ENCODE assay signal across 1 cellular context in the genomic region with DNA sequence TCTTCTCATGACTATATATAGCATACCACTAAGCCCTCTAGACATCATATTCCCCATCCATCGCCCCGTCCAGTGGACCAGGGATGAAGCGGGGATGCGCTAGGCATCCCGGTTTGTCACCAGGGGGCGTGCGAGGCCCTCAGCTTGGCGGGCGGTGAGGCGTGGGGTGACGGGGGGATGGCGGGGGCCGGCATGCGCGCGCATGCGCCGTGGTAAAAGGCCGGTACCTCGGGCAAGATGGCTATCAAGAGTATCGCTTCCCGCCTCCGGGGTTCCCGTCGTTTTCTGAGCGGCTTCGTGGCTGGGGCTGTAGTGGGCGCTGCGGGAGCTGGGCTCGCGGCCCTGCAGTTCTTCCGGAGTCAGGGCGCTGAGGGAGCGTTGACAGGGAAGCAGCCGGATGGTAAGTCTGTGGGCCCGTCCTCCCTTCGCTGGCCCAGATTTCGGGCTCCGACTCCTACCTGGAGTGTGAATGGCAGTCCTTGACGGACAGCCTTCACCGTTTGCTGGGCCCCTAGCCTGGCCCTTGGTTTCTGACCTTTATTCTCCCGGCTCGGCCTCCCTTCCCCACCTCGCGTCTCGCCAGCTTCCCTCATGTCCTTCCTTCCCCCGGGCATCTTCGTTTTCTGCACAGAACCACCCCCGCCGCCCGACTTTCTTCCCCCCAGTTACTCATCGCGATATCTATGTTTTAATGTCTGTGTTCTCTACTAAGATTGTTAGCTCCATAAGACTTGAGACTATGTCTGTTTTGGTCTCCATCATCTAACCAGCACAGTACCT.
A peak's percentile ranks its signal among the peaks of the same experiment; 100 is the strongest.
TF ChIP-seq lines count a peak whose summit lies in the region.

A gene with protein sequence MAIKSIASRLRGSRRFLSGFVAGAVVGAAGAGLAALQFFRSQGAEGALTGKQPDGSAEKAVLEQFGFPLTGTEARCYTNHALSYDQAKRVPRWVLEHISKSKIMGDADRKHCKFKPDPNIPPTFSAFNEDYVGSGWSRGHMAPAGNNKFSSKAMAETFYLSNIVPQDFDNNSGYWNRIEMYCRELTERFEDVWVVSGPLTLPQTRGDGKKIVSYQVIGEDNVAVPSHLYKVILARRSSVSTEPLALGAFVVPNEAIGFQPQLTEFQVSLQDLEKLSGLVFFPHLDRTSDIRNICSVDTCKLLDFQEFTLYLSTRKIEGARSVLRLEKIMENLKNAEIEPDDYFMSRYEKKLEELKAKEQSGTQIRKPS (plus strand): TSS at position 210 of the 780 bp plus-strand sequence. CDS start 28 bp downstream, at position 238.

TF ChIP-seq in K562, 482 proteins besides CTCF, POLR2A, EP300 and RAD21 (continued from another document and continues in another):
- TF ChIP-seq, protein P1, sequence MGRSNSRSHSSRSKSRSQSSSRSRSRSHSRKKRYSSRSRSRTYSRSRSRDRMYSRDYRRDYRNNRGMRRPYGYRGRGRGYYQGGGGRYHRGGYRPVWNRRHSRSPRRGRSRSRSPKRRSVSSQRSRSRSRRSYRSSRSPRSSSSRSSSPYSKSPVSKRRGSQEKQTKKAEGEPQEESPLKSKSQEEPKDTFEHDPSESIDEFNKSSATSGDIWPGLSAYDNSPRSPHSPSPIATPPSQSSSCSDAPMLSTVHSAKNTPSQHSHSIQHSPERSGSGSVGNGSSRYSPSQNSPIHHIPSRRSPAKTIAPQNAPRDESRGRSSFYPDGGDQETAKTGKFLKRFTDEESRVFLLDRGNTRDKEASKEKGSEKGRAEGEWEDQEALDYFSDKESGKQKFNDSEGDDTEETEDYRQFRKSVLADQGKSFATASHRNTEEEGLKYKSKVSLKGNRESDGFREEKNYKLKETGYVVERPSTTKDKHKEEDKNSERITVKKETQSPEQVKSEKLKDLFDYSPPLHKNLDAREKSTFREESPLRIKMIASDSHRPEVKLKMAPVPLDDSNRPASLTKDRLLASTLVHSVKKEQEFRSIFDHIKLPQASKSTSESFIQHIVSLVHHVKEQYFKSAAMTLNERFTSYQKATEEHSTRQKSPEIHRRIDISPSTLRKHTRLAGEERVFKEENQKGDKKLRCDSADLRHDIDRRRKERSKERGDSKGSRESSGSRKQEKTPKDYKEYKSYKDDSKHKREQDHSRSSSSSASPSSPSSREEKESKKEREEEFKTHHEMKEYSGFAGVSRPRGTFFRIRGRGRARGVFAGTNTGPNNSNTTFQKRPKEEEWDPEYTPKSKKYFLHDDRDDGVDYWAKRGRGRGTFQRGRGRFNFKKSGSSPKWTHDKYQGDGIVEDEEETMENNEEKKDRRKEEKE (IDR thresholded peaks at IDR 0.05; ENCODE audit: borderline replicate concordance in 1 of 2, control insufficient read depth in 1 of 2, low read depth in 2 of 2, low read length in 1 of 2): no peak
- peak; percentile 42 to 93; a peak in 3 of 4 replicates for TF ChIP-seq RCOR1 (IDR thresholded peaks at IDR 0.05; ENCODE audit: borderline replicate concordance in 1 of 2, low read depth in 2 of 2, low read length in 2 of 2)
- no peak for TF ChIP-seq ZNF3 (CRISPR knock-in tag; IDR thresholded peaks at IDR 0.05)
- peak; percentile 71; the same call in 1 of the 2 replicates for TF ChIP-seq NR2C2 (CRISPR knock-in tag; IDR thresholded peaks at IDR 0.05)
- TF ChIP-seq NR2C2 (tag; IDR thresholded peaks at IDR 0.05): peak; percentile 93
- TF ChIP-seq TBP (optimal IDR thresholded peaks at IDR 0.05; ENCODE audit: low read depth, low read length): peak; percentile 55
- 0 out of 2 replicates have a peak, but pooled peaks have one; percentile 49 for TF ChIP-seq SMARCE1 (IDR thresholded peaks at IDR 0.05)
- TF ChIP-seq ZKSCAN1 (IDR thresholded peaks at IDR 0.05; ENCODE audit: low read depth, low read length): no peak
- peak; percentile 71 for TF ChIP-seq ZBTB40 (IDR thresholded peaks at IDR 0.05)
- no peak for TF ChIP-seq ZBTB40 (CRISPR knock-in tag; IDR thresholded peaks at IDR 0.05)
- TF ChIP-seq ZNF232 (CRISPR knock-in tag; IDR thresholded peaks at IDR 0.05): no peak
- TF ChIP-seq RBM15 (IDR thresholded peaks at IDR 0.05; ENCODE audit: insufficient read depth, low read length): no peak
- peak; percentile 62 for TF ChIP-seq NEUROD1 (IDR thresholded peaks at IDR 0.05; ENCODE audit: borderline replicate concordance, low read depth, low read length, partially characterized antibody)
- no peak for TF ChIP-seq GATAD2B (IDR thresholded peaks at IDR 0.05; ENCODE audit: borderline replicate concordance)
- TF ChIP-seq SMARCA5 (IDR thresholded peaks at IDR 0.05): no peak
- TF ChIP-seq ZNF263 (CRISPR knock-in tag; IDR thresholded peaks at IDR 0.05; ENCODE audit: borderline replicate concordance): 0 out of 2 replicates have a peak, but pooled peaks have one; percentile 18
- TF ChIP-seq TCF15 (CRISPR knock-in tag; IDR thresholded peaks at IDR 0.05): no peak
- TF ChIP-seq, protein P2, sequence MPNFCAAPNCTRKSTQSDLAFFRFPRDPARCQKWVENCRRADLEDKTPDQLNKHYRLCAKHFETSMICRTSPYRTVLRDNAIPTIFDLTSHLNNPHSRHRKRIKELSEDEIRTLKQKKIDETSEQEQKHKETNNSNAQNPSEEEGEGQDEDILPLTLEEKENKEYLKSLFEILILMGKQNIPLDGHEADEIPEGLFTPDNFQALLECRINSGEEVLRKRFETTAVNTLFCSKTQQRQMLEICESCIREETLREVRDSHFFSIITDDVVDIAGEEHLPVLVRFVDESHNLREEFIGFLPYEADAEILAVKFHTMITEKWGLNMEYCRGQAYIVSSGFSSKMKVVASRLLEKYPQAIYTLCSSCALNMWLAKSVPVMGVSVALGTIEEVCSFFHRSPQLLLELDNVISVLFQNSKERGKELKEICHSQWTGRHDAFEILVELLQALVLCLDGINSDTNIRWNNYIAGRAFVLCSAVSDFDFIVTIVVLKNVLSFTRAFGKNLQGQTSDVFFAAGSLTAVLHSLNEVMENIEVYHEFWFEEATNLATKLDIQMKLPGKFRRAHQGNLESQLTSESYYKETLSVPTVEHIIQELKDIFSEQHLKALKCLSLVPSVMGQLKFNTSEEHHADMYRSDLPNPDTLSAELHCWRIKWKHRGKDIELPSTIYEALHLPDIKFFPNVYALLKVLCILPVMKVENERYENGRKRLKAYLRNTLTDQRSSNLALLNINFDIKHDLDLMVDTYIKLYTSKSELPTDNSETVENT (CRISPR knock-in tag; IDR thresholded peaks at IDR 0.05): no peak
- no peak for TF ChIP-seq ZNF780A (CRISPR knock-in tag; IDR thresholded peaks at IDR 0.05)
- peak; percentile 69; the same call in 1 of the 2 replicates for TF ChIP-seq JUND (IDR thresholded peaks at IDR 0.05; ENCODE audit: borderline replicate concordance, low read depth, low read length)
- peak; percentile 53; the same call in 1 of the 3 replicates for TF ChIP-seq JUND (tag; IDR thresholded peaks at IDR 0.05; ENCODE audit: borderline replicate concordance, low read depth, low read length)
- TF ChIP-seq RBM39 (optimal IDR thresholded peaks at IDR 0.05; ENCODE audit: low read depth, low read length): no peak
- no peak for TF ChIP-seq SMAD2 (IDR thresholded peaks at IDR 0.05; ENCODE audit: low read depth, low read length)
- no peak for TF ChIP-seq POLR3A (IDR thresholded peaks at IDR 0.05; ENCODE audit: borderline replicate concordance, extremely low read depth, insufficient read depth, insufficient read length)
- no peak for TF ChIP-seq STAT5A (IDR thresholded peaks at IDR 0.05; ENCODE audit: borderline replicate concordance, low read length)
- TF ChIP-seq C11orf30 (IDR thresholded peaks at IDR 0.05; ENCODE audit: low read depth): no peak
- no peak for TF ChIP-seq ZNF699 (CRISPR knock-in tag; IDR thresholded peaks at IDR 0.05; ENCODE audit: insufficient replicate concordance)
- peak; percentile 60 for TF ChIP-seq CTCFL (IDR thresholded peaks at IDR 0.05; ENCODE audit: borderline replicate concordance, insufficient read depth, low read depth, low read length, poor library complexity, severe bottlenecking)
- 0 out of 2 replicates have a peak, but pooled peaks have one; percentile 24 for TF ChIP-seq TRIM25 (IDR thresholded peaks at IDR 0.05; ENCODE audit: borderline replicate concordance)
- TF ChIP-seq HEY1 (CRISPR knock-in tag; IDR thresholded peaks at IDR 0.05; ENCODE audit: borderline replicate concordance): no peak
- peak; percentile 84 for TF ChIP-seq GABPA (tag; conservative IDR thresholded peaks at IDR 0.05; ENCODE audit: low read depth)
